In genomic region chr10:43606323-43607198, GRCh38 we compare ENCODE assay signal across 8 cellular contexts. TPM values are rescaled to one million over a fixed set of nuclear protein-coding genes. Genes with fewer than 3 reads are reported as not detected.
DNase-seq lines count a peak whose midpoint lies in the region; ATAC-seq and TF ChIP-seq lines count a peak whose summit lies in the region.

Gene ZNF485 (plus strand): TSS chr10:43606438. CDS start chr10:43607051, 613 bp downstream.

- H3K27me3 ChIP-seq in left ventricle myocardium inferior (ENCODE audit: low read depth) (no peaks in the 10 kb centered on the region), upper lobe of right lung (no peaks in the 10 kb centered on the region)

- H3K4me1 ChIP-seq in left ventricle myocardium inferior (peaks cover 15% of the 10 kb centered on the region), upper lobe of right lung (no peaks in the 10 kb centered on the region)

- intact Hi-C loops in left ventricle myocardium inferior (cut with micrococcal nuclease): no loop called here
- intact Hi-C loops in posterior vena cava (cut with DNase I): no loop called here
- intact Hi-C loops in upper lobe of right lung (cut with DNase I): no loop called here

- TF ChIP-seq CTCF in LNCaP clone FGC (IDR thresholded peaks at IDR 0.05; ENCODE audit: control insufficient read depth, extremely low read depth, insufficient read depth) (no peak), left ventricle myocardium inferior (IDR thresholded peaks at IDR 0.05; ENCODE audit: borderline replicate concordance) (no peak), upper lobe of right lung (IDR thresholded peaks at IDR 0.05) (no peak)

- H3K4me3 ChIP-seq in LNCaP clone FGC (ENCODE audit: low read depth, low read length) (peak within 1 kb of the TSS; percentile 78), left ventricle myocardium inferior (peak within 1 kb of the TSS; percentile 96), upper lobe of right lung (peak within 1 kb of the TSS; percentile 97)

- DNase-seq in GM03348 (ENCODE audit: low spot score) (peak; percentile 91), H4 (ENCODE audit: low spot score) (peak; percentile 48), LNCaP clone FGC (ENCODE audit: low read depth) (no peak), T follicular helper cell (ENCODE audit: low read depth) (peak; percentile 39), amniotic epithelial cell (ENCODE audit: low read depth) (peak; percentile 65), left ventricle myocardium inferior (peak; percentile 77), posterior vena cava (ENCODE audit: low spot score) (peak; percentile 93), upper lobe of right lung (peak; percentile 90)

- H3K9me3 ChIP-seq in left ventricle myocardium inferior (replicated peaks): no peaks in the 10 kb centered on the region
- no peaks in the 10 kb centered on the region for H3K9me3 ChIP-seq in upper lobe of right lung

- H3K36me3 ChIP-seq in left ventricle myocardium inferior: peaks cover 19% of the 10 kb centered on the region
- H3K36me3 ChIP-seq in upper lobe of right lung: peaks cover 7% of the 10 kb centered on the region

- peak within 1 kb of the TSS; percentile 77 for H3K27ac ChIP-seq in left ventricle myocardium inferior (replicated peaks)
- peak within 1 kb of the TSS; percentile 74 for H3K27ac ChIP-seq in upper lobe of right lung

- ATAC-seq in upper lobe of right lung: peak; percentile 97

RNA-seq across cellular contexts. Expression of gene ZNF485, which starts in this region (rescaled TPM):
- total RNA-seq in H4 (2014; rRNA removed; shearing (Covaris generic)): 3.3 and 3.6 TPM in 2 replicates
- total RNA-seq in left ventricle myocardium inferior: 1.5 TPM
- total RNA-seq in posterior vena cava: 1 to 10 TPM; 2.7 to 2.9 TPM
- 3.4 TPM for total RNA-seq in upper lobe of right lung
